Comparison of ENCODE assay signal across 10 cellular contexts in the genomic region with DNA sequence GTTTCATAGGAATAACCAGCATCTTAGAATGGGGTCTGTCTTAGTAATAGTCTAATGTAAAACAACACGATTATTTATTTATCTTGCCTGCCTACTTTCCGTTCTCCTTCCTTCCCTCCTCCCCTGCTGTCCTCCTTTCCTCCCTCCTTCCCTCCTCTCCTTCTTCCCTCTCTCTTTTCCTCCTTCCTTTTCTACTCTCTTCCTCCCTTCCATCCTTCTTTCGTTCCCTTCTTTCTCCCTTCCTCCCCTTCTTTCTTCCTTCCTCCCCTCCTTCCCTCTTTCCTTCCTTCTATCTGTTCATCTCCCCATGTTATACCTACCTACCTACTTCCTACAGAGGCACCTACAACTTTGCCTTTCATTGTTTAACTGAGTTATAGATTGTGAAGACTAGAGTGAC.
"Had no signal": no experiment of that assay in that cellular context is flagged by ENCODE, and none has a peak within 500 bp of the region (broad histone marks: within the 10 kb centered on the region; RNA-seq: fewer than 3 reads in every experiment).

No MANE protein-coding gene starts in this region.

- FAIRE-seq: HTR-8/SVneo, K562 had no signal

- H3K4me3 ChIP-seq: K562 had no signal

- H3K36me3 Mint-ChIP-seq: IgD-negative memory B cell had no signal

- DNase-seq: IMR-90, Karpas-422, Kasumi-1, KBM-7, KG1 had no signal

- H3K9me3 Mint-ChIP-seq: IgD-negative memory B cell had no signal

- H3K4me2 ChIP-seq: KMS-11 had no signal

- H3K9ac ChIP-seq: KMS-11 had no signal

- ATAC-seq: K562 had no signal

- H3K27ac ChIP-seq: HL-60, KMS-11 had no signal

- H3K4me3 Mint-ChIP-seq: IgD-negative memory B cell had no signal

- H3K4me1 Mint-ChIP-seq: IgD-negative memory B cell had no signal
